ENCODE assay signal across 31 cellular contexts in genomic region chr12:91171475-91171874, GRCh38. TPM values are rescaled to one million over a fixed set of nuclear protein-coding genes. Genes with fewer than 3 reads are reported as not detected.
A peak's percentile ranks its signal among the peaks of the same experiment; 100 is the strongest.
DNase-seq lines count a peak whose midpoint lies in the region; ATAC-seq and TF ChIP-seq lines count a peak whose summit lies in the region.
"Had no signal": no experiment of that assay in that cellular context is flagged by ENCODE, and none has a peak within 500 bp of the region (broad histone marks: within the 10 kb centered on the region; RNA-seq: fewer than 3 reads in every experiment).

No MANE protein-coding gene starts in this region.

- no peaks in the 10 kb centered on the region for H3K9me2 ChIP-seq in Karpas-422 (replicated peaks; ENCODE audit: insufficient read depth, low read length)

- H3K36me3 ChIP-seq in Karpas-422 (ENCODE audit: insufficient read depth, low read length) (peaks cover 35% of the 10 kb centered on the region), heart right ventricle (peaks cover 0 to 33% (median 2%) of the 10 kb centered on the region in 9 donors), endodermal cell (ENCODE audit: control insufficient read depth, insufficient read depth, low read length) (no peaks in the 10 kb centered on the region)
- H3K36me3 ChIP-seq: right lobe of liver, stomach, thyroid gland had no signal

- H3K9me3 ChIP-seq in Karpas-422 (ENCODE audit: low read length): no peaks in the 10 kb centered on the region
- peaks cover 0 to 8% (median 0%) of the 10 kb centered on the region in 11 donors for H3K9me3 ChIP-seq in heart right ventricle
- no peaks in the 10 kb centered on the region for H3K9me3 ChIP-seq in endodermal cell (ENCODE audit: control insufficient read depth, low read length)
- H3K9me3 ChIP-seq: right lobe of liver, stomach, thyroid gland had no signal

- intact Hi-C loops in heart right ventricle (cut with DNase I) (loop anchor here in 3 of 10 donors (10.0 kb wide), 3 partner anchors 153 to 197 kb away; no protein-coding TSS in a partner anchor), sciatic nerve (cut with DNase I) (no loop called here)

- H3K27ac ChIP-seq in Karpas-422 (ENCODE audit: low read length) (peak overlapping the region; percentile 40; the same call in 1 of the 2 replicates), heart right ventricle (peak overlapping the region in 5 of 10 donors; percentile 4 to 83 (median 48)), endodermal cell (ENCODE audit: low read depth, low read length) (no peak overlapping the region)
- H3K27ac ChIP-seq: HL-60, KMS-11, parathyroid adenoma, right lobe of liver, SK-N-MC, thyroid gland had no signal

- no peak overlapping the region for H3K4me3 Mint-ChIP-seq in endodermal cell
- H3K4me3 Mint-ChIP-seq: CD8-positive, alpha-beta memory T cell; dendritic cell treated with granulocyte-macrophage colony-stimulating factor and Interleukin-4, amounts not matched to agents 40 ng/mL and 50 ng/mL, for 4 days; H9; neural crest cell; T-helper 17 cell had no signal

- no peaks in the 10 kb centered on the region for H3K9me3 Mint-ChIP-seq in endodermal cell
- H3K9me3 Mint-ChIP-seq: dendritic cell treated with granulocyte-macrophage colony-stimulating factor and Interleukin-4, amounts not matched to agents 40 ng/mL and 50 ng/mL, for 4 days; H9 had no signal

- H4K20me1 ChIP-seq in Karpas-422 (ENCODE audit: insufficient read depth, low read depth, low read length): no peaks in the 10 kb centered on the region

- H3K4me1 Mint-ChIP-seq in endodermal cell: peaks cover 3% of the 10 kb centered on the region
- H3K4me1 Mint-ChIP-seq: CD8-positive, alpha-beta memory T cell; T-helper 17 cell had no signal

- H3K27me3 ChIP-seq in Karpas-422 (ENCODE audit: low read length) (no peaks in the 10 kb centered on the region), heart right ventricle (no peaks in the 10 kb centered on the region), endodermal cell (ENCODE audit: control insufficient read depth, insufficient read depth, low read length, poor library complexity, severe bottlenecking) (no peaks in the 10 kb centered on the region)
- H3K27me3 ChIP-seq: right lobe of liver, stomach, thyroid gland had no signal

- no peaks in the 10 kb centered on the region for H3K27me3 Mint-ChIP-seq in endodermal cell (ENCODE audit: insufficient read depth)
- H3K27me3 Mint-ChIP-seq: dendritic cell treated with granulocyte-macrophage colony-stimulating factor and Interleukin-4, amounts not matched to agents 40 ng/mL and 50 ng/mL, for 4 days had no signal

- TF ChIP-seq CTCF in heart right ventricle (IDR thresholded peaks at IDR 0.05) (no peak), endodermal cell (conservative IDR thresholded peaks at IDR 0.05) (no peak)

- peaks cover 53% of the 10 kb centered on the region for H3K79me2 ChIP-seq in Karpas-422 (ENCODE audit: low read length)
- H3K79me2 ChIP-seq: parathyroid adenoma had no signal

- no peak overlapping the region for H3K4me3 ChIP-seq in Karpas-422 (ENCODE audit: low read length)
- H3K4me3 ChIP-seq in heart right ventricle: peak overlapping the region in 2 of 10 donors; percentile 2 to 9
- no peak overlapping the region for H3K4me3 ChIP-seq in endodermal cell (ENCODE audit: low read length)
- H3K4me3 ChIP-seq: right lobe of liver, SK-N-MC, thyroid gland had no signal

- WGBS in heart right ventricle, 2 donors: 28 to 41% methylated on average over 2 of the region's 2 CpGs
- 84 to 100% methylated on average over 2 of the region's 2 CpGs for WGBS in endodermal cell (ENCODE audit: insufficient coverage in 1 of 2, insufficient read length in 1 of 2), 2 experiments

- peaks cover 33% of the 10 kb centered on the region for H3K4me1 ChIP-seq in Karpas-422 (ENCODE audit: low read length)
- H3K4me1 ChIP-seq in heart right ventricle: peaks cover 0 to 7% (median 0%) of the 10 kb centered on the region in 9 donors
- H3K4me1 ChIP-seq in endodermal cell (ENCODE audit: control insufficient read depth, insufficient read depth, low read length): no peaks in the 10 kb centered on the region
- H3K4me1 ChIP-seq: parathyroid adenoma, right lobe of liver, stomach, thyroid gland had no signal

- H3K36me3 Mint-ChIP-seq in endodermal cell (ENCODE audit: low read depth): no peaks in the 10 kb centered on the region
- H3K36me3 Mint-ChIP-seq: CD8-positive, alpha-beta memory T cell had no signal

- no peak overlapping the region for H3K27ac Mint-ChIP-seq in endodermal cell
- H3K27ac Mint-ChIP-seq: CD8-positive, alpha-beta memory T cell; dendritic cell treated with granulocyte-macrophage colony-stimulating factor and Interleukin-4, amounts not matched to agents 40 ng/mL and 50 ng/mL, for 4 days; H9; T-helper 17 cell had no signal

- H3K4me2 ChIP-seq in Karpas-422 (ENCODE audit: low read depth, low read length, poor library complexity, severe bottlenecking): no peak overlapping the region
- H3K4me2 ChIP-seq: KMS-11 had no signal

- no peak overlapping the region for H3K9ac ChIP-seq in Karpas-422 (ENCODE audit: low read length)
- no peak overlapping the region for H3K9ac ChIP-seq in endodermal cell (ENCODE audit: extremely low read depth, low read length, poor library complexity, severe bottlenecking)
- H3K9ac ChIP-seq: KMS-11, parathyroid adenoma had no signal

- DNase-seq in Karpas-422: no peak
- DNase-seq in NCI-H82 treated with DMSO at 0.1 percent for 48 hours (lab: John Stamatoyannopoulos, UW; ENCODE audit: unreplicated experiment): peak; percentile 64
- no peak for DNase-seq in heart right ventricle
- no peak for DNase-seq in sciatic nerve (ENCODE audit: low spot score)
- no peak for DNase-seq in endodermal cell
- DNase-seq in NCI-H2107 treated with DMSO at 0.1 percent for 48 hours (lab: John Stamatoyannopoulos, UW; ENCODE audit: unreplicated experiment): no peak
- DNase-seq: activated CD4-positive, alpha-beta T cell treated with anti-CD3 and anti-CD28 coated beads, Interleukin-2, amount 50 U/mL, for 48 hours; activated gamma-delta T cell treated with Interleukin-2 at 50 U/mL for 16 hours; activated T-cell treated with anti-CD3 and anti-CD28 coated beads, Interleukin-2, amount 50 U/mL, for 48 hours; CD8-positive, alpha-beta memory T cell; central memory CD4-positive, alpha-beta T cell; DMS79; H9; kidney glomerular epithelial cell; NCI-H1417 treated with DMSO at 0.1 percent for 48 hours; NCI-H2081; NCI-H226; NCI-H774; right lobe of liver; stimulated activated CD4-positive, alpha-beta T cell treated with anti-CD3 and anti-CD28 coated beads, Interleukin-4, amount 100 ng/mL, for 1 hour; stomach; T-helper 17 cell; thyroid gland had no signal

- no peak overlapping the region for H2AFZ ChIP-seq in Karpas-422 (ENCODE audit: low read length)
- H2AFZ ChIP-seq: parathyroid adenoma had no signal

- ATAC-seq in heart right ventricle: peak in 6 of 8 donors; percentile 32 to 68 (median 46)
- peak; percentile 30 for ATAC-seq in sciatic nerve
- no peak for ATAC-seq in GM18519 (IDR thresholded peaks at IDR 0.05; ENCODE audit: low FRiP score, unreplicated experiment)
- ATAC-seq: esophagus mucosa, right lobe of liver, T-helper 17 cell had no signal

RNA-seq across cellular contexts. Expression of gene DCN, which starts 11.1 kb away (rescaled TPM):
- 612 and 1,580 TPM in 2 replicates for total RNA-seq in Karpas-422 (2014; rRNA removed; shearing (Covaris generic); ENCODE audit: low replicate concordance)
- total RNA-seq in heart right ventricle (1,000 to 10,000 TPM in 1 of 10 donors, 100 to 1,000 TPM in 9; 286 to 1,072 (median 557) TPM), sciatic nerve (2,017 TPM), endodermal cell (not detected)
- polyA plus RNA-seq in heart right ventricle: 100 to 1,000 TPM; 315 to 703 TPM
- 7.8 TPM for polyA plus RNA-seq in endodermal cell (2013, experiment 1 of 2)
- polyA plus RNA-seq in endodermal cell (2013, experiment 2 of 2): 7.8 TPM
- total RNA-seq: CD8-positive, alpha-beta memory T cell; H9; T-helper 17 cell had no signal
- polyA plus RNA-seq: CD8-positive, alpha-beta memory T cell had no signal

Comparison
In these comparisons a context has a peak if more than half of its experiments do, and no peak if none do; other contexts are left out.
1. RNA of gene DCN, which starts 11.1 kb away (total RNA-seq): 2,017 TPM in sciatic nerve (single experiment), 612 to 1,580 TPM in Karpas-422 and 286 to 1,072 TPM in heart right ventricle; not detected in endodermal cell; every median in the first group is over 100 times any median in the second.